8 cellular contexts compared by ENCODE assay signal in the genomic region with DNA sequence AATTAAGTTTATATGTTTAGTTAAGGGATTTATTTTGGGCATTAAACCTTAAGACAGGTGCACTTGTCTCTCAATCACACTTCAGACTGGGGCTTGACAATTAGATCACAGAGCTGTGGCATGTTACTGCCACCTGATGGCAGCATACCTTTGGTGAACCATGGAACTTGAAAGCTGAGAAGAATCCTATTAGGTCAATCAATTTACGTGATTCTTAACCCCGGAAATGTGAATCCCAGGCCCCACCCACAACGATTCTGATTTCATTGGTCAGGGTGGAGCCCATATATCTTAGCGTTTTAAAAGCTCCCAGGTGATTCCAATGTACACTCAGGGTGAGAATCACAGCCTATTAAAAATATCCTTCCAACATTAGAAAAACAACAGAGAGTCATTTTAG.
A peak's percentile ranks its signal among the peaks of the same experiment; 100 is the strongest.
DNase-seq lines count a peak whose midpoint lies in the region; ATAC-seq and TF ChIP-seq lines count a peak whose summit lies in the region.

No MANE protein-coding gene starts in this region.

- H3K27me3 ChIP-seq in heart left ventricle, result no peaks in the 10 kb centered on the region

- H3K4me1 ChIP-seq in heart left ventricle, result peaks cover 0 to 2% (median 0%) of the 10 kb centered on the region in 12 donors

- no peak overlapping the region for H3K4me3 Mint-ChIP-seq in CD14-positive monocyte
- H3K4me3 Mint-ChIP-seq in activated T-cell treated with anti-CD3 and anti-CD28 coated beads, Interleukin-2, amount 50 U/mL, for 72 hours, result no peak overlapping the region

- TF ChIP-seq CTCF in CD14-positive monocyte (IDR thresholded peaks at IDR 0.05) (peak; percentile 31), heart left ventricle (IDR thresholded peaks at IDR 0.05) (peak in 11 of 12 donors; percentile 31 to 61 (median 50))

- no peaks in the 10 kb centered on the region for H3K36me3 ChIP-seq in heart left ventricle

- intact Hi-C loops in CD14-positive monocyte (cut with micrococcal nuclease) (no loop called here), heart left ventricle (cut with DNase I) (loop anchor here in 7 of 10 donors (2.0 to 10.0 kb wide), 7 partner anchors 72 to 328 kb away; a partner anchor contains a TSS)

- H3K36me3 Mint-ChIP-seq in CD14-positive monocyte, result no peaks in the 10 kb centered on the region
- H3K36me3 Mint-ChIP-seq in activated T-cell treated with anti-CD3 and anti-CD28 coated beads, Interleukin-2, amount 50 U/mL, for 72 hours (ENCODE audit: insufficient read depth in 2 of 2), result no peaks in the 10 kb centered on the region

- TF ChIP-seq POLR2A in heart left ventricle (IDR thresholded peaks at IDR 0.05), result no peak

- H3K27ac Mint-ChIP-seq in CD14-positive monocyte, result no peak overlapping the region
- H3K27ac Mint-ChIP-seq in activated T-cell treated with anti-CD3 and anti-CD28 coated beads, Interleukin-2, amount 50 U/mL, for 72 hours, result no peak overlapping the region

- 0 to 2% (median 1%) methylated on average over 4 of the region's 4 CpGs for WGBS in heart left ventricle, 4 donors

- peaks cover 3 to 15% (median 10%) of the 10 kb centered on the region in 7 donors for H3K9me3 Mint-ChIP-seq in CD14-positive monocyte
- H3K9me3 Mint-ChIP-seq in activated T-cell treated with anti-CD3 and anti-CD28 coated beads, Interleukin-2, amount 50 U/mL, for 72 hours, result no peaks in the 10 kb centered on the region

- H3K9me3 ChIP-seq in heart left ventricle, result peaks cover 0 to 13% (median 0%) of the 10 kb centered on the region in 12 donors

- ATAC-seq in GM19372 (IDR thresholded peaks at IDR 0.05; ENCODE audit: low read depth, unreplicated experiment) (peak; percentile 71), heart left ventricle (peak in 3 of 4 donors; percentile 51 to 69 (median 61)), HG03108 (IDR thresholded peaks at IDR 0.05; ENCODE audit: unreplicated experiment) (no peak)
- ATAC-seq in activated T-cell treated with anti-CD3 and anti-CD28 coated beads, Interleukin-2, amount 50 U/mL, for 72 hours (replicated peaks in 1 of 2), result peak; percentile 59 to 68

- DNase-seq in CD14-positive monocyte (ENCODE audit: low spot score) (no peak), NCI-H748 (lab: John Stamatoyannopoulos, UW; ENCODE audit: unreplicated experiment) (peak; percentile 67), heart left ventricle (peak in 1 of 5 donors; percentile 37), NCI-H187 (lab: John Stamatoyannopoulos, UW) (no peak)
- peak; percentile 38 to 47 for DNase-seq in activated T-cell treated with anti-CD3 and anti-CD28 coated beads, Interleukin-2, amount 50 U/mL, for 72 hours
- peak; percentile 5 to 35 for DNase-seq in stimulated activated CD4-positive, alpha-beta T cell treated with anti-CD3 and anti-CD28 coated beads, Interleukin-12 subunit alpha, Interleukin-12 subunit beta, amount 100 ng/mL, for 24 hours (ENCODE audit: low read depth in 2 of 2)

- H3K4me1 Mint-ChIP-seq in CD14-positive monocyte, result no peaks in the 10 kb centered on the region
- H3K4me1 Mint-ChIP-seq in activated T-cell treated with anti-CD3 and anti-CD28 coated beads, Interleukin-2, amount 50 U/mL, for 72 hours (ENCODE audit: low read depth), result no peaks in the 10 kb centered on the region

- H3K27me3 Mint-ChIP-seq in CD14-positive monocyte (ENCODE audit: low read depth in 3 of 3), result peaks cover 1 to 8% (median 2%) of the 10 kb centered on the region in 3 donors
- peaks cover 32% of the 10 kb centered on the region for H3K27me3 Mint-ChIP-seq in activated T-cell treated with anti-CD3 and anti-CD28 coated beads, Interleukin-2, amount 50 U/mL, for 72 hours (ENCODE audit: low read depth)

- H3K4me3 ChIP-seq in heart left ventricle, result no peak overlapping the region

- H3K27ac ChIP-seq in heart left ventricle, result no peak overlapping the region

Comparison
In these comparisons a context has a peak if more than half of its experiments do, and no peak if none do; other contexts are left out.
1. DNase-seq: peak in NCI-H748 (single experiment), activated T-cell treated with anti-CD3 and anti-CD28 coated beads, Interleukin-2, amount 50 U/mL, for 72 hours (2 of 2) and stimulated activated CD4-positive, alpha-beta T cell treated with anti-CD3 and anti-CD28 coated beads, Interleukin-12 subunit alpha, Interleukin-12 subunit beta, amount 100 ng/mL, for 24 hours (2 of 2); none in CD14-positive monocyte (single experiment) and NCI-H187 (0 of 2).
2. intact Hi-C loops: an anchor here in heart left ventricle (2.0 to 10.0 kb wide); none called in CD14-positive monocyte.